Comparison of ENCODE assay signal across 17 cellular contexts in genomic region chr4:127486248-127486647, GRCh38.
DNase-seq lines count a peak whose midpoint lies in the region; ATAC-seq, FAIRE-seq and TF ChIP-seq lines count a peak whose summit lies in the region.
"Had no signal": no experiment of that assay in that cellular context is flagged by ENCODE, and none has a peak within 500 bp of the region (broad histone marks: within the 10 kb centered on the region; RNA-seq: fewer than 3 reads in every experiment).

No MANE protein-coding gene starts in this region.

- H3K4me3 ChIP-seq in cardiac muscle cell: no peak overlapping the region
- H3K4me3 ChIP-seq in heart left ventricle: no peak overlapping the region
- no peak overlapping the region for H3K4me3 ChIP-seq in bronchial epithelial cell (ENCODE audit: low read depth, low read length)
- no peak overlapping the region for H3K4me3 ChIP-seq in neuronal stem cell (ENCODE audit: low read length in 2 of 2)

- H3K79me1 ChIP-seq in H9 (ENCODE audit: insufficient read depth, low read depth, low read length, poor library complexity, severe bottlenecking): no peaks in the 10 kb centered on the region
- H3K79me1 ChIP-seq in neuronal stem cell (ENCODE audit: low read depth, low read length): no peaks in the 10 kb centered on the region

- H3T11ph ChIP-seq in H9 (ENCODE audit: low read length): no peak overlapping the region

- no peak for TF ChIP-seq POLR2A in heart left ventricle (IDR thresholded peaks at IDR 0.05)

- H3K79me2 ChIP-seq in H9 (ENCODE audit: insufficient read depth, low read length): no peaks in the 10 kb centered on the region

- peaks cover 11 to 20% of the 10 kb centered on the region in 2 experiments for H3K4me1 Mint-ChIP-seq in H9
- H3K4me1 Mint-ChIP-seq: B cell had no signal

- H4K91ac ChIP-seq in H9 (ENCODE audit: insufficient read length, low read depth, low read length): no peak overlapping the region
- H4K91ac ChIP-seq in neuronal stem cell (ENCODE audit: low read depth, low read length, poor library complexity): no peak overlapping the region

- no peaks in the 10 kb centered on the region for H3K23me2 ChIP-seq in H9 (ENCODE audit: insufficient read length, low read depth, low read length, poor library complexity, severe bottlenecking)

- H3K4me3 Mint-ChIP-seq in H9: no peak overlapping the region
- H3K4me3 Mint-ChIP-seq: B cell; CD4-positive, alpha-beta T cell had no signal

- no peaks in the 10 kb centered on the region for H3K27me3 ChIP-seq in cardiac muscle cell
- no peaks in the 10 kb centered on the region for H3K27me3 ChIP-seq in heart left ventricle
- no peaks in the 10 kb centered on the region for H3K27me3 ChIP-seq in H9 (ENCODE audit: insufficient read depth, low read length)
- H3K27me3 ChIP-seq in bronchial epithelial cell (ENCODE audit: control insufficient read depth, insufficient read depth, low read length): no peaks in the 10 kb centered on the region
- no peaks in the 10 kb centered on the region for H3K27me3 ChIP-seq in neuronal stem cell (ENCODE audit: control insufficient read depth in 3 of 3, insufficient read depth in 3 of 3, low read depth in 1 of 3, low read length in 3 of 3)

- H3K4ac ChIP-seq in H9 (ENCODE audit: low read depth, low read length): no peak overlapping the region
- H3K4ac ChIP-seq in neuronal stem cell (ENCODE audit: low read length): no peak overlapping the region

- H3K9me3 ChIP-seq in cardiac muscle cell (ENCODE audit: low read depth): no peaks in the 10 kb centered on the region
- peaks cover 0 to 9% (median 0%) of the 10 kb centered on the region in 12 donors for H3K9me3 ChIP-seq in heart left ventricle
- no peaks in the 10 kb centered on the region for H3K9me3 ChIP-seq in H9 (ENCODE audit: control insufficient read depth, low read depth, low read length)
- no peaks in the 10 kb centered on the region for H3K9me3 ChIP-seq in neuronal stem cell (replicated peaks in 1 of 2; ENCODE audit: control insufficient read depth in 2 of 2, insufficient read depth in 1 of 2, low read depth in 1 of 2, low read length in 2 of 2)

- no peaks in the 10 kb centered on the region for H4K20me1 ChIP-seq in H9 (ENCODE audit: control insufficient read depth, insufficient read depth, insufficient read length)

- no peak for TF ChIP-seq CTCF in cardiac muscle cell (IDR thresholded peaks at IDR 0.05; ENCODE audit: low read depth, low read length)
- TF ChIP-seq CTCF in heart left ventricle (IDR thresholded peaks at IDR 0.05): no peak
- TF ChIP-seq CTCF in H9 (conservative IDR thresholded peaks at IDR 0.05): no peak
- TF ChIP-seq CTCF in bronchial epithelial cell (IDR thresholded peaks at IDR 0.05; ENCODE audit: insufficient read depth, low read length, severe bottlenecking): no peak

- no peaks in the 10 kb centered on the region for H3K9me3 Mint-ChIP-seq in H9
- H3K9me3 Mint-ChIP-seq: CD4-positive, alpha-beta T cell had no signal

- H3K27ac Mint-ChIP-seq in H9: peak overlapping the region in 2 of 3 experiments; percentile 2 to 5; a peak in 1 of 7 replicates
- H3K27ac Mint-ChIP-seq: B cell; CD4-positive, alpha-beta T cell had no signal

- H2AFZ ChIP-seq in H9 (ENCODE audit: low read length) (no peak overlapping the region), neuronal stem cell (ENCODE audit: low read length) (peak overlapping the region; percentile 40)

- H3K36me3 ChIP-seq in cardiac muscle cell: no peaks in the 10 kb centered on the region
- H3K36me3 ChIP-seq in heart left ventricle: no peaks in the 10 kb centered on the region
- H3K36me3 ChIP-seq in bronchial epithelial cell (ENCODE audit: control insufficient read depth, insufficient read depth, low read length): no peaks in the 10 kb centered on the region
- no peaks in the 10 kb centered on the region for H3K36me3 ChIP-seq in neuronal stem cell (replicated peaks in 1 of 2; ENCODE audit: control insufficient read depth in 2 of 2, insufficient read depth in 2 of 2, low read length in 2 of 2)

- H3K18ac ChIP-seq in H9 (ENCODE audit: insufficient read length, low read depth, low read length): no peak overlapping the region
- no peak overlapping the region for H3K18ac ChIP-seq in neuronal stem cell (ENCODE audit: low read length)

- H3K56ac ChIP-seq in H9 (ENCODE audit: insufficient read length, low read depth, low read length): no peak overlapping the region

- no peak overlapping the region for H3K4me2 ChIP-seq in H9 (ENCODE audit: insufficient read depth, insufficient read length, low read length)
- no peak overlapping the region for H3K4me2 ChIP-seq in neuronal stem cell (ENCODE audit: insufficient read depth, low read length, poor library complexity, severe bottlenecking)

- H3K9ac ChIP-seq in H9 (ENCODE audit: extremely low read depth, insufficient read length, low read length): no peak overlapping the region
- no peak overlapping the region for H3K9ac ChIP-seq in neuronal stem cell (ENCODE audit: low read depth, low read length, poor library complexity)

- H2BK120ac ChIP-seq in H9 (ENCODE audit: low read depth, low read length, poor library complexity, severe bottlenecking) (no peak overlapping the region), neuronal stem cell (ENCODE audit: low read depth, low read length) (no peak overlapping the region)

- H2BK20ac ChIP-seq in H9 (ENCODE audit: low read depth, low read length, poor library complexity, severe bottlenecking): no peak overlapping the region

- 47 to 76% (median 55%) methylated on average over 1 of the region's 1 CpG for WGBS in heart left ventricle, 4 donors
- no CpG with 5 or more reads among the region's 1 CpG for whole genome bisulfite sequencing in H9 (ENCODE audit: extremely low coverage, insufficient read length, low lambda C conversion rate)
- WGBS in neuronal stem cell (ENCODE audit: extremely low coverage in 2 of 2, insufficient read length in 2 of 2, insufficient replicate concordance in 1 of 2), 2 donors: no CpG with 5 or more reads among the region's 1 CpG

- H2BK12ac ChIP-seq in H9 (ENCODE audit: insufficient read length, low read depth, low read length) (no peak overlapping the region), neuronal stem cell (ENCODE audit: low read length) (no peak overlapping the region)

- peaks cover 18% of the 10 kb centered on the region for H3K4me1 ChIP-seq in cardiac muscle cell (ENCODE audit: low read depth)
- H3K4me1 ChIP-seq in heart left ventricle: peaks cover 0 to 4% (median 0%) of the 10 kb centered on the region in 12 donors
- H3K4me1 ChIP-seq in H9 (ENCODE audit: insufficient read depth, low read length): peaks cover 2% of the 10 kb centered on the region; the same call in 1 of the 2 replicates
- peaks cover 2 to 3% of the 10 kb centered on the region in 2 donors for H3K4me1 ChIP-seq in neuronal stem cell (ENCODE audit: control insufficient read depth in 2 of 2, insufficient read depth in 1 of 2, low read depth in 1 of 2, low read length in 2 of 2)

- no peak overlapping the region for H3K23ac ChIP-seq in H9 (ENCODE audit: insufficient read length, low read depth, low read length)
- no peak overlapping the region for H3K23ac ChIP-seq in neuronal stem cell (ENCODE audit: low read depth, low read length, poor library complexity)

- intact Hi-C loops in heart left ventricle (cut with DNase I): loop anchor here in 1 of 10 donors (5.0 kb wide), 1 partner anchor 51 kb away; no protein-coding TSS in a partner anchor

- H3K27me3 Mint-ChIP-seq in H9 (ENCODE audit: low read depth): no peaks in the 10 kb centered on the region
- H3K27me3 Mint-ChIP-seq: B cell; CD4-positive, alpha-beta T cell had no signal

- no peak overlapping the region for H2BK15ac ChIP-seq in H9 (ENCODE audit: low read depth, low read length)
- H2BK15ac ChIP-seq in neuronal stem cell (ENCODE audit: low read length): no peak overlapping the region

- no peak overlapping the region for H3K14ac ChIP-seq in H9 (ENCODE audit: insufficient read depth, low read length)
- H3K14ac ChIP-seq in neuronal stem cell (ENCODE audit: low read length): no peak overlapping the region

- H2AK5ac ChIP-seq in H9 (ENCODE audit: insufficient read length, low read length) (no peak overlapping the region), neuronal stem cell (ENCODE audit: low read depth, low read length) (no peak overlapping the region)

- no peak overlapping the region for H2BK5ac ChIP-seq in H9 (ENCODE audit: insufficient read length, low read length)
- no peak overlapping the region for H2BK5ac ChIP-seq in neuronal stem cell (ENCODE audit: low read length)

- FAIRE-seq in bronchial epithelial cell (lab: Jason Lieb, UNC): no peak
- FAIRE-seq: GM12892 had no signal

- no peak for ATAC-seq in heart left ventricle
- ATAC-seq in HG03196 (IDR thresholded peaks at IDR 0.05; ENCODE audit: unreplicated experiment): no peak
- ATAC-seq: HCT116 had no signal

- peak overlapping the region; percentile 40 for H3K27ac ChIP-seq in cardiac muscle cell
- no peak overlapping the region for H3K27ac ChIP-seq in heart left ventricle
- H3K27ac ChIP-seq in H9 (ENCODE audit: insufficient read length, low read depth, low read length): no peak overlapping the region
- H3K27ac ChIP-seq in neuronal stem cell (replicated peaks; ENCODE audit: low read length): no peak overlapping the region
- H3K27ac ChIP-seq: HL-60 had no signal

- H4K5ac ChIP-seq in H9 (ENCODE audit: insufficient read length, low read depth, low read length): no peak overlapping the region

- DNase-seq in cardiac muscle cell (ENCODE audit: low read depth in 1 of 2, low spot score in 1 of 2) (no peak), heart left ventricle (no peak), H9 (no peak), bronchial epithelial cell (ENCODE audit: low read depth) (peak; percentile 25), neuronal stem cell (ENCODE audit: low spot score) (no peak), NCI-H345 (lab: John Stamatoyannopoulos, UW) (no peak)
- DNase-seq: C1 segment of cervical spinal cord; Calu3; CD4-positive, alpha-beta T cell; DMS 273 treated with DMSO at 0.1 percent for 48 hours; DND-41; GDM1 had no signal

- no peaks in the 10 kb centered on the region for H3K36me3 Mint-ChIP-seq in H9 (ENCODE audit: insufficient read depth in 1 of 3, low read depth in 3 of 3)

- H4K8ac ChIP-seq in H9 (replicated peaks; ENCODE audit: insufficient read length, low read depth, low read length) (no peak overlapping the region), neuronal stem cell (ENCODE audit: low read depth, low read length) (no peak overlapping the region)
